In the genomic region with DNA sequence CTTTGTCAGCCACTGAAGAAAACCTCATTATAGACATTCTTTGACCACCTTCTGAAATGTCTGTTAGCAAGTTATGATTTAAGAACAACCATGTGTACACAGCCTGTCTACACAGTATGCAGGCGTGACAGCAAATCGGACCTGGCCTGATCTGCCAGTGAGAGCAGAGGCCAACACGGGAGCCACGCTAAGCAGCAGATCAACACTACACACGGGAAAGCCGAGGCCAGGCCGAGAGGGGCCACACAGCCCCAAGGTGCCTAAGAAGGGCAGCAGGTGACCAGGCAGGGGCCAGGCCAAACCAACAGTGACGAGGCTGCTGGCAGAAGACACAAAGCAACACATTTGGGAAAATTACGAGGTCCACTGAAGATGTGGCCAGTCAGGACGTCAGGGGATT, we compare ENCODE assay signal across 23 cellular contexts. TPM values are rescaled to one million over a fixed set of nuclear protein-coding genes. Genes with fewer than 3 reads are reported as not detected.
DNase-seq lines count a peak whose midpoint lies in the region; ATAC-seq, FAIRE-seq and TF ChIP-seq lines count a peak whose summit lies in the region.
"Had no signal": no experiment of that assay in that cellular context is flagged by ENCODE, and none has a peak within 500 bp of the region (broad histone marks: within the 10 kb centered on the region; RNA-seq: fewer than 3 reads in every experiment).

No MANE protein-coding gene starts in this region.

- no peak overlapping the region for H3K4me2 ChIP-seq in K562 (ENCODE audit: insufficient read depth, low read length)
- no peak overlapping the region for H3K4me2 ChIP-seq in neuronal stem cell (ENCODE audit: insufficient read depth, low read length, poor library complexity, severe bottlenecking)

- H3K9me1 ChIP-seq in K562 (ENCODE audit: control insufficient read depth, insufficient read depth, low read length): no peaks in the 10 kb centered on the region

- no peaks in the 10 kb centered on the region for H3K9me3 Mint-ChIP-seq in activated CD4-positive, alpha-beta T cell treated with anti-CD3 and anti-CD28 coated beads, Interleukin-2, amount 10 ng/mL, durations not matched to agents 7 days and 5 days
- no peaks in the 10 kb centered on the region for H3K9me3 Mint-ChIP-seq in activated CD4-positive, alpha-beta T cell treated with anti-CD3 and anti-CD28 coated beads, Interleukin-2, amount 10 ng/mL, durations not matched to agents 24 days and 14 days
- H3K9me3 Mint-ChIP-seq: activated naive CD4-positive, alpha-beta T cell treated with anti-CD3 and anti-CD28 coated beads, Interleukin-2, amount 50 U/mL, for 72 hours; brain; WTC11 had no signal

- no peak overlapping the region for H2AK5ac ChIP-seq in neuronal stem cell (ENCODE audit: low read depth, low read length)

- H2AFZ ChIP-seq in K562 (ENCODE audit: low read depth, low read length): no peak overlapping the region
- H2AFZ ChIP-seq in neuronal stem cell (ENCODE audit: low read length): no peak overlapping the region

- no peak overlapping the region for H4K91ac ChIP-seq in neuronal stem cell (ENCODE audit: low read depth, low read length, poor library complexity)

- H3K27ac ChIP-seq in K562 (ENCODE audit: extremely low read depth, low read depth, low read length) (no peak overlapping the region), neuronal stem cell (replicated peaks; ENCODE audit: low read length) (no peak overlapping the region), uterus (peak overlapping the region; percentile 72 to 80)

- H3K9me3 ChIP-seq in K562 (replicated peaks; ENCODE audit: control insufficient read depth, insufficient read depth, low read depth, low read length) (no peaks in the 10 kb centered on the region), neuronal stem cell (replicated peaks in 1 of 2; ENCODE audit: control insufficient read depth in 2 of 2, insufficient read depth in 1 of 2, low read depth in 1 of 2, low read length in 2 of 2) (no peaks in the 10 kb centered on the region), uterus (no peaks in the 10 kb centered on the region)
- H3K9me3 ChIP-seq: gastrocnemius medialis, mucosa of descending colon had no signal

- DNase-seq in activated CD4-positive, alpha-beta T cell treated with anti-CD3 and anti-CD28 coated beads, Interleukin-2, amount 10 ng/mL, durations not matched to agents 7 days and 5 days: no peak
- no peak for DNase-seq in activated CD4-positive, alpha-beta T cell treated with anti-CD3 and anti-CD28 coated beads, Interleukin-2, amount 10 ng/mL, durations not matched to agents 24 days and 14 days
- no peak for DNase-seq in K562 (ENCODE audit: extremely low read depth in 1 of 4, low spot score in 3 of 4)
- DNase-seq in neuronal stem cell (ENCODE audit: low spot score): no peak
- no peak for DNase-seq in uterus
- no peak for DNase-seq in islet precursor cell
- DNase-seq in HuH-7.5 (ENCODE audit: low spot score): no peak
- DNase-seq: activated CD8-positive, alpha-beta T cell treated with anti-CD3 and anti-CD28 coated beads, Interleukin-2, amount 10 ng/mL, durations not matched to agents 7 days and 5 days; activated T-cell treated with anti-CD3 and anti-CD28 coated beads, Interleukin-2, amount 50 U/mL, for 48 hours; dermis blood vessel endothelial cell; DMS53; gastrocnemius medialis; GOT3; NCI-H1694 treated with DMSO at 0.1 percent for 48 hours; SHP77 treated with DMSO at 0.1 percent for 48 hours; stimulated activated CD4-positive, alpha-beta T cell treated with anti-CD3 and anti-CD28 coated beads, Interleukin-2, amount 100 ng/mL, for 48 hours; T-helper 17 cell had no signal

- TF ChIP-seq CTCF in K562 (IDR thresholded peaks at IDR 0.05 in 2 of 3, conservative IDR thresholded peaks at IDR 0.05 in 1 of 3; ENCODE audit: insufficient read depth in 2 of 3, low read depth in 1 of 3, low read length in 3 of 3) (no peak), uterus (IDR thresholded peaks at IDR 0.05) (no peak)

- peaks cover 5% of the 10 kb centered on the region; the same call in 1 of the 2 replicates for H4K20me1 ChIP-seq in K562 (replicated peaks; ENCODE audit: control insufficient read depth, insufficient read depth, low read length)

- H3K23ac ChIP-seq in neuronal stem cell (ENCODE audit: low read depth, low read length, poor library complexity): no peak overlapping the region

- H3K79me2 ChIP-seq in K562 (ENCODE audit: control insufficient read depth, insufficient read depth, low read length): no peaks in the 10 kb centered on the region

- peaks cover 6% of the 10 kb centered on the region for H3K79me1 ChIP-seq in neuronal stem cell (ENCODE audit: low read depth, low read length)

- TF ChIP-seq RAD21 in K562 (CRISPR knock-in tag; conservative IDR thresholded peaks at IDR 0.05 in 1 of 2, IDR thresholded peaks at IDR 0.05 in 1 of 2): no peak

- no peak overlapping the region for H4K8ac ChIP-seq in neuronal stem cell (ENCODE audit: low read depth, low read length)

- CTCF ChIA-PET in activated CD4-positive, alpha-beta T cell treated with anti-CD3 and anti-CD28 coated beads, Interleukin-2, amount 10 ng/mL, durations not matched to agents 7 days and 5 days (lab: Charles Lee): interaction anchor here (0.5 to 1.1 kb wide), 3 partner anchors 30 to 1173 kb away, joined by 3 read pairs; no protein-coding TSS in a partner anchor
- CTCF ChIA-PET in K562 (lab: Yijun Ruan, JAX; ENCODE audit: low intra/inter-chr PET ratio): no interaction called here

- no peak overlapping the region for H2BK15ac ChIP-seq in neuronal stem cell (ENCODE audit: low read length)

- H3K4me3 ChIP-seq in K562 (no peak overlapping the region), neuronal stem cell (ENCODE audit: low read length in 2 of 2) (peak overlapping the region in 1 of 2 donors; percentile 5), uterus (no peak overlapping the region)
- H3K4me3 ChIP-seq: gastrocnemius medialis, mucosa of descending colon had no signal

- no peak for TF ChIP-seq EP300 in K562 (IDR thresholded peaks at IDR 0.05; ENCODE audit: low read length)

- ATAC-seq in K562: no peak
- ATAC-seq in HG02870 (IDR thresholded peaks at IDR 0.05; ENCODE audit: unreplicated experiment): no peak
- ATAC-seq: activated CD8-positive, alpha-beta T cell treated with anti-CD3 and anti-CD28 coated beads, Interleukin-2, amount 10 ng/mL, durations not matched to agents 7 days and 5 days; activated naive CD4-positive, alpha-beta T cell treated with anti-CD3 and anti-CD28 coated beads, Interleukin-2, amount 50 U/mL, for 72 hours; gastrocnemius medialis; HepG2; mucosa of descending colon; T-helper 17 cell; WTC11 had no signal

- in situ Hi-C loops in K562 (cut with MboI): no loop called here

- no peak for FAIRE-seq in K562 (lab: Jason Lieb, UNC)
- FAIRE-seq: HepG2 had no signal

- H3K27me3 ChIP-seq in K562 (ENCODE audit: control insufficient read depth in 2 of 2, insufficient read depth in 2 of 2, low read length in 2 of 2): no peaks in the 10 kb centered on the region
- H3K27me3 ChIP-seq in neuronal stem cell (ENCODE audit: control insufficient read depth in 3 of 3, insufficient read depth in 3 of 3, low read depth in 1 of 3, low read length in 3 of 3): no peaks in the 10 kb centered on the region
- no peaks in the 10 kb centered on the region for H3K27me3 ChIP-seq in uterus
- H3K27me3 ChIP-seq: gastrocnemius medialis had no signal

- no peak overlapping the region for H2BK120ac ChIP-seq in neuronal stem cell (ENCODE audit: low read depth, low read length)

- H3K4me1 ChIP-seq in K562 (replicated peaks in 1 of 2; ENCODE audit: control insufficient read depth in 2 of 2, insufficient read depth in 2 of 2, low read length in 2 of 2): peaks cover 0 to 3% of the 10 kb centered on the region in 2 experiments; a peak in 1 of 5 replicates
- H3K4me1 ChIP-seq in neuronal stem cell (ENCODE audit: control insufficient read depth in 2 of 2, insufficient read depth in 1 of 2, low read depth in 1 of 2, low read length in 2 of 2): peaks cover 0 to 9% of the 10 kb centered on the region in 2 donors
- peaks cover 17 to 21% of the 10 kb centered on the region in 2 donors for H3K4me1 ChIP-seq in uterus

- H3K27ac Mint-ChIP-seq in activated CD4-positive, alpha-beta T cell treated with anti-CD3 and anti-CD28 coated beads, Interleukin-2, amount 10 ng/mL, durations not matched to agents 7 days and 5 days: peak overlapping the region; percentile 48
- H3K27ac Mint-ChIP-seq in activated CD4-positive, alpha-beta T cell treated with anti-CD3 and anti-CD28 coated beads, Interleukin-2, amount 10 ng/mL, durations not matched to agents 24 days and 14 days: no peak overlapping the region
- H3K27ac Mint-ChIP-seq: activated CD8-positive, alpha-beta T cell treated with anti-CD3 and anti-CD28 coated beads, Interleukin-2, amount 10 ng/mL, durations not matched to agents 7 days and 5 days; WTC11 had no signal

- peaks cover 37% of the 10 kb centered on the region for H3K36me3 Mint-ChIP-seq in activated CD4-positive, alpha-beta T cell treated with anti-CD3 and anti-CD28 coated beads, Interleukin-2, amount 10 ng/mL, durations not matched to agents 7 days and 5 days (ENCODE audit: low read depth)
- H3K36me3 Mint-ChIP-seq in activated CD4-positive, alpha-beta T cell treated with anti-CD3 and anti-CD28 coated beads, Interleukin-2, amount 10 ng/mL, durations not matched to agents 24 days and 14 days (ENCODE audit: low read depth): peaks cover 56% of the 10 kb centered on the region

- no peak overlapping the region for H2BK5ac ChIP-seq in neuronal stem cell (ENCODE audit: low read length)

- no peaks in the 10 kb centered on the region for H3K27me3 Mint-ChIP-seq in activated CD4-positive, alpha-beta T cell treated with anti-CD3 and anti-CD28 coated beads, Interleukin-2, amount 10 ng/mL, durations not matched to agents 7 days and 5 days
- H3K27me3 Mint-ChIP-seq in activated CD4-positive, alpha-beta T cell treated with anti-CD3 and anti-CD28 coated beads, Interleukin-2, amount 10 ng/mL, durations not matched to agents 24 days and 14 days: no peaks in the 10 kb centered on the region
- H3K27me3 Mint-ChIP-seq: brain, T-helper 17 cell had no signal

- no peak overlapping the region for H3K9ac ChIP-seq in K562 (ENCODE audit: insufficient read depth in 1 of 2, low read depth in 2 of 2, low read length in 2 of 2)
- H3K9ac ChIP-seq in neuronal stem cell (ENCODE audit: low read depth, low read length, poor library complexity): peak overlapping the region; percentile 17

- H3K18ac ChIP-seq in neuronal stem cell (ENCODE audit: low read length): no peak overlapping the region

- TF ChIP-seq POLR2A in K562 (conservative IDR thresholded peaks at IDR 0.05): no peak
- no peak for TF ChIP-seq POLR2A in uterus (IDR thresholded peaks at IDR 0.05)

- no peak overlapping the region for H3K4ac ChIP-seq in neuronal stem cell (ENCODE audit: low read length)

- H3K4me3 Mint-ChIP-seq in activated CD4-positive, alpha-beta T cell treated with anti-CD3 and anti-CD28 coated beads, Interleukin-2, amount 10 ng/mL, durations not matched to agents 7 days and 5 days: no peak overlapping the region
- H3K4me3 Mint-ChIP-seq in activated CD4-positive, alpha-beta T cell treated with anti-CD3 and anti-CD28 coated beads, Interleukin-2, amount 10 ng/mL, durations not matched to agents 24 days and 14 days: no peak overlapping the region
- H3K4me3 Mint-ChIP-seq: activated CD8-positive, alpha-beta T cell treated with anti-CD3 and anti-CD28 coated beads, Interleukin-2, amount 10 ng/mL, durations not matched to agents 7 days and 5 days; brain; T-helper 17 cell; WTC11 had no signal

- H3K36me3 ChIP-seq in K562 (ENCODE audit: control insufficient read depth, insufficient read depth, low read length) (peaks cover 94% of the 10 kb centered on the region), neuronal stem cell (replicated peaks in 1 of 2; ENCODE audit: control insufficient read depth in 2 of 2, insufficient read depth in 2 of 2, low read length in 2 of 2) (peaks cover 76 to 95% of the 10 kb centered on the region in 2 donors), uterus (no peaks in the 10 kb centered on the region)

- no peak overlapping the region for H2BK12ac ChIP-seq in neuronal stem cell (ENCODE audit: low read length)

- WGBS in K562 (ENCODE audit: insufficient coverage, low coverage, missing lambda C conversion rate): 96% methylated on average over 10 of the region's 10 CpGs
- WGBS in neuronal stem cell (ENCODE audit: extremely low coverage in 2 of 2, insufficient read length in 2 of 2, insufficient replicate concordance in 1 of 2), 2 donors: no CpG with 5 or more reads among the region's 10 CpGs

- BruUV-seq in K562 (replicated peaks; lab: Mats Ljungman, UMichigan): no TSS peak

- no peak overlapping the region for H3K14ac ChIP-seq in neuronal stem cell (ENCODE audit: low read length)

- intact Hi-C loops in activated CD4-positive, alpha-beta T cell treated with anti-CD3 and anti-CD28 coated beads, Interleukin-2, amount 10 ng/mL, durations not matched to agents 24 days and 14 days (cut with micrococcal nuclease): no loop called here
- intact Hi-C loops in K562 (cut with micrococcal nuclease): no loop called here
- intact Hi-C loops in uterus (cut with DNase I; ENCODE audit: low total_unique reads): no loop called here

- H3K4me1 Mint-ChIP-seq in activated CD4-positive, alpha-beta T cell treated with anti-CD3 and anti-CD28 coated beads, Interleukin-2, amount 10 ng/mL, durations not matched to agents 7 days and 5 days: peaks cover 8% of the 10 kb centered on the region
- no peaks in the 10 kb centered on the region for H3K4me1 Mint-ChIP-seq in activated CD4-positive, alpha-beta T cell treated with anti-CD3 and anti-CD28 coated beads, Interleukin-2, amount 10 ng/mL, durations not matched to agents 24 days and 14 days
- H3K4me1 Mint-ChIP-seq: T-helper 17 cell, WTC11 had no signal

- POLR2A ChIA-PET in activated CD4-positive, alpha-beta T cell treated with anti-CD3 and anti-CD28 coated beads, Interleukin-2, amount 10 ng/mL, durations not matched to agents 7 days and 5 days (lab: Charles Lee): no interaction called here
- POLR2A ChIA-PET in K562 (lab: Yijun Ruan, JAX): interaction anchor here (0.6 to 3.7 kb wide), 5 partner anchors 10 to 139 kb away, joined by 3 to 16 read pairs (median 3); a partner anchor contains a TSS

RNA-seq across cellular contexts. Expression of a gene that starts 16.3 kb away (rescaled TPM):
- 10 to 100 TPM; 30.8 to 42.1 TPM for total RNA-seq in activated CD4-positive, alpha-beta T cell treated with anti-CD3 and anti-CD28 coated beads, Interleukin-2, amount 10 ng/mL, durations not matched to agents 7 days and 5 days
- total RNA-seq in activated CD4-positive, alpha-beta T cell treated with anti-CD3 and anti-CD28 coated beads, Interleukin-2, amount 10 ng/mL, durations not matched to agents 24 days and 14 days: 72.2 and 76.5 TPM in 2 replicates
- total RNA-seq in K562 (2011; cell fraction: chromatin; rRNA removed; ENCODE audit: low replicate concordance): 44.9 and 197 TPM in 2 replicates
- 108 and 129 TPM in 2 replicates for total RNA-seq in K562 (2011; cell fraction: nucleolus; rRNA removed)
- 63.6 and 65.2 TPM in 2 replicates for total RNA-seq in K562 (2011; cell fraction: nucleoplasm; rRNA removed)
- total RNA-seq in K562 (2014; rRNA removed): 33.2 and 39.0 TPM in 2 replicates
- 3.9 and 8.6 TPM in 2 replicates for total RNA-seq in K562 (2014; rRNA removed; fragmentation: Illumina TruSeq; extraction: Trizol)
- total RNA-seq in K562 (2015; rRNA removed; fragmentation: Illumina TruSeq; extraction: Trizol): 18.9 and 20.9 TPM in 2 replicates
- total RNA-seq in K562 (2021): 51.2 and 52.5 TPM in 2 replicates
- polyA plus RNA-seq in K562 (2011; rRNA removed): 12.6 and 15.2 TPM in 2 replicates
- polyA plus RNA-seq in K562 (2011; cell fraction: cytosol; rRNA removed): 18.3 and 47.5 TPM in 2 replicates
- 42.7 and 112 TPM in 2 replicates for polyA plus RNA-seq in K562 (2011; cell fraction: nucleus; rRNA removed)
- polyA plus RNA-seq in K562 (2012): 22.5 and 27.7 TPM in 2 replicates
- 7.6 and 25.3 TPM in 2 replicates for polyA plus RNA-seq in K562 (2014; fragmentation: Illumina TruSeq; extraction: Trizol)
- under 1 TPM; 0.31 to 0.69 TPM for polyA plus RNA-seq in K562 (2014; fragmentation: Nextera tagmentation; extraction: Ambion mirVana)
- 38.6 and 42.4 TPM in 2 replicates for polyA plus RNA-seq in K562 (2014; rRNA removed)
- polyA minus RNA-seq in K562 (2011; rRNA and poly(A)+ RNA removed): 4.7 and 7.0 TPM in 2 replicates
- 19.5 and 23.0 TPM in 2 replicates for polyA minus RNA-seq in K562 (2011; cell fraction: cytosol; rRNA and poly(A)+ RNA removed)
- 58.6 and 62.1 TPM in 2 replicates for polyA minus RNA-seq in K562 (2011; cell fraction: nucleus; rRNA and poly(A)+ RNA removed)
- polyA plus RNA-seq in neuronal stem cell (2013, experiment 1 of 2): 11.8 TPM
- polyA plus RNA-seq in neuronal stem cell (2013, experiment 2 of 2): 12.1 TPM
- total RNA-seq in uterus: 10 to 100 TPM in 2 of 4 donors, 1 to 10 TPM in 2; 3.5 to 31.2 (median 17.3) TPM

RNA-seq across cellular contexts. Expression of a gene that starts 40.2 kb away (rescaled TPM):
- total RNA-seq in activated CD4-positive, alpha-beta T cell treated with anti-CD3 and anti-CD28 coated beads, Interleukin-2, amount 10 ng/mL, durations not matched to agents 7 days and 5 days: under 1 TPM; 0.22 to 0.33 TPM
- 0.26 and 0.51 TPM in 2 replicates for total RNA-seq in activated CD4-positive, alpha-beta T cell treated with anti-CD3 and anti-CD28 coated beads, Interleukin-2, amount 10 ng/mL, durations not matched to agents 24 days and 14 days
- 0.23 TPM in 1 of 2 replicates, not detected in the other for total RNA-seq in K562 (2011; cell fraction: chromatin; rRNA removed; ENCODE audit: low replicate concordance)
- total RNA-seq in K562 (2011; cell fraction: nucleolus; rRNA removed): 0.26 and 0.33 TPM in 2 replicates
- 0.37 TPM in 1 of 2 replicates, not detected in the other for total RNA-seq in K562 (2011; cell fraction: nucleoplasm; rRNA removed)
- total RNA-seq in K562 (2014; rRNA removed): not detected in 2 replicates
- not detected in 2 replicates for total RNA-seq in K562 (2014; rRNA removed; fragmentation: Illumina TruSeq; extraction: Trizol)
- not detected in 2 replicates for total RNA-seq in K562 (2015; rRNA removed; fragmentation: Illumina TruSeq; extraction: Trizol)
- not detected in 2 replicates for total RNA-seq in K562 (2021)
- polyA plus RNA-seq in K562 (2011; rRNA removed): not detected in 2 replicates
- not detected in 2 replicates for polyA plus RNA-seq in K562 (2011; cell fraction: cytosol; rRNA removed)
- 0.14 TPM in 1 of 2 replicates, not detected in the other for polyA plus RNA-seq in K562 (2011; cell fraction: nucleus; rRNA removed)
- 0.25 and 0.30 TPM in 2 replicates for polyA plus RNA-seq in K562 (2012)
- polyA plus RNA-seq in K562 (2014; fragmentation: Illumina TruSeq; extraction: Trizol): not detected in 2 replicates
- polyA plus RNA-seq in K562 (2014; fragmentation: Nextera tagmentation; extraction: Ambion mirVana): not detected
- polyA plus RNA-seq in K562 (2014; rRNA removed): 0.08 TPM in 1 of 2 replicates, not detected in the other
- polyA minus RNA-seq in K562 (2011; rRNA and poly(A)+ RNA removed): not detected in 2 replicates
- not detected in 2 replicates for polyA minus RNA-seq in K562 (2011; cell fraction: cytosol; rRNA and poly(A)+ RNA removed)
- 0.13 TPM in 1 of 2 replicates, not detected in the other for polyA minus RNA-seq in K562 (2011; cell fraction: nucleus; rRNA and poly(A)+ RNA removed)
- 0.20 TPM for polyA plus RNA-seq in neuronal stem cell (2013, experiment 1 of 2)
- polyA plus RNA-seq in neuronal stem cell (2013, experiment 2 of 2): 0.25 TPM
- 1 to 10 TPM in 2 of 4 donors, not detected in 2; 5.0 to 7.4 TPM for total RNA-seq in uterus
- total RNA-seq: HepG2 had no signal

RNA-seq across cellular contexts. Expression of a gene that starts 55.8 kb away (rescaled TPM):
- total RNA-seq in activated CD4-positive, alpha-beta T cell treated with anti-CD3 and anti-CD28 coated beads, Interleukin-2, amount 10 ng/mL, durations not matched to agents 7 days and 5 days: 1,000 to 10,000 TPM; 4,611 to 5,328 TPM
- total RNA-seq in activated CD4-positive, alpha-beta T cell treated with anti-CD3 and anti-CD28 coated beads, Interleukin-2, amount 10 ng/mL, durations not matched to agents 24 days and 14 days: 3,353 and 3,420 TPM in 2 replicates
- total RNA-seq in K562 (2011; cell fraction: chromatin; rRNA removed; ENCODE audit: low replicate concordance): 264 and 482 TPM in 2 replicates
- total RNA-seq in K562 (2011; cell fraction: nucleolus; rRNA removed): 393 and 500 TPM in 2 replicates
- total RNA-seq in K562 (2011; cell fraction: nucleoplasm; rRNA removed): 388 and 427 TPM in 2 replicates
- total RNA-seq in K562 (2014; rRNA removed) (1,572 and 2,328 TPM in 2 replicates), K562 (2014; rRNA removed; fragmentation: Illumina TruSeq; extraction: Trizol) (512 and 566 TPM in 2 replicates), K562 (2015; rRNA removed; fragmentation: Illumina TruSeq; extraction: Trizol) (568 and 574 TPM in 2 replicates), K562 (2021) (1,775 and 1,801 TPM in 2 replicates), uterus (1,000 to 10,000 TPM; 1,023 to 5,472 (median 2,159) TPM)
- polyA plus RNA-seq in K562 (2011; rRNA removed) (224 and 602 TPM in 2 replicates), K562 (2014; fragmentation: Illumina TruSeq; extraction: Trizol) (990 and 2,987 TPM in 2 replicates), K562 (2014; fragmentation: Nextera tagmentation; extraction: Ambion mirVana) (100 to 1,000 TPM; 259 to 386 TPM), K562 (2014; rRNA removed) (831 and 1,109 TPM in 2 replicates)
- polyA plus RNA-seq in K562 (2011; cell fraction: cytosol; rRNA removed): 901 and 1,415 TPM in 2 replicates
- 1,206 and 1,333 TPM in 2 replicates for polyA plus RNA-seq in K562 (2011; cell fraction: nucleus; rRNA removed)
- polyA plus RNA-seq in K562 (2012): 1,311 and 3,206 TPM in 2 replicates
- polyA minus RNA-seq in K562 (2011; rRNA and poly(A)+ RNA removed): 205 and 410 TPM in 2 replicates
- 580 and 1,178 TPM in 2 replicates for polyA minus RNA-seq in K562 (2011; cell fraction: cytosol; rRNA and poly(A)+ RNA removed)
- 230 and 388 TPM in 2 replicates for polyA minus RNA-seq in K562 (2011; cell fraction: nucleus; rRNA and poly(A)+ RNA removed)
- 5,937 TPM for polyA plus RNA-seq in neuronal stem cell (2013, experiment 1 of 2)
- 5,622 TPM for polyA plus RNA-seq in neuronal stem cell (2013, experiment 2 of 2)

Comparison
In these comparisons a context has a peak if more than half of its experiments do, and no peak if none do; other contexts are left out.
1. H3K27ac ChIP-seq: peak in uterus (2 of 2); none in K562 (single experiment) and neuronal stem cell (single experiment).